ENCODE assay signal across 16 cellular contexts in genomic region chr3:14689247-14689980, GRCh38. TPM values are rescaled to one million over a fixed set of nuclear protein-coding genes. Genes with fewer than 3 reads are reported as not detected.
DNase-seq lines count a peak whose midpoint lies in the region; ATAC-seq lines count a peak whose summit lies in the region.
"Had no signal": no experiment of that assay in that cellular context is flagged by ENCODE, and none has a peak within 500 bp of the region (broad histone marks: within the 10 kb centered on the region; RNA-seq: fewer than 3 reads in every experiment).

No MANE protein-coding gene starts in this region.

- no peak overlapping the region for H3K4me3 ChIP-seq in H7 (ENCODE audit: insufficient read depth, low read depth, low read length)
- H3K4me3 ChIP-seq: dorsolateral prefrontal cortex, neural progenitor cell had no signal

- H3K9me3 Mint-ChIP-seq in stimulated activated naive B cell treated with anti-CD40 and anti-IgM and Interleukin-4, amounts not matched to agents 10 μg/mL and 1 μg/mL and 100 μg/mL, for 72 hours = peaks cover 7 to 10% of the 10 kb centered on the region in 2 donors
- H3K9me3 Mint-ChIP-seq: CD8-positive, alpha-beta T cell; T-helper 1 cell treated with Interleukin-12 subunit alpha and Interleukin-12 subunit beta and Interleukin-4 antibody, amounts not matched to agents 30 μg/mL and 1 μg/mL, for 36 hours had no signal

- no peaks in the 10 kb centered on the region for H3K27me3 Mint-ChIP-seq in stimulated activated naive B cell treated with anti-CD40 and anti-IgM and Interleukin-4, amounts not matched to agents 10 μg/mL and 1 μg/mL and 100 μg/mL, for 72 hours

- peak overlapping the region; percentile 44 to 46 for H3K4me3 Mint-ChIP-seq in stimulated activated naive B cell treated with anti-CD40 and anti-IgM and Interleukin-4, amounts not matched to agents 10 μg/mL and 1 μg/mL and 100 μg/mL, for 72 hours
- H3K4me3 Mint-ChIP-seq: CD8-positive, alpha-beta T cell; neural progenitor cell; T-helper 1 cell treated with Interleukin-12 subunit alpha and Interleukin-12 subunit beta and Interleukin-4 antibody, amounts not matched to agents 30 μg/mL and 1 μg/mL, for 36 hours had no signal

- DNase-seq in MV-4-11 (lab: John Stamatoyannopoulos, UW) (peak; percentile 59), NCI-H1105 (lab: John Stamatoyannopoulos, UW) (no peak), G401 (ENCODE audit: low spot score) (no peak), H7 (no peak)
- DNase-seq in stimulated activated naive B cell treated with anti-CD40 and anti-IgM and Interleukin-4, amounts not matched to agents 10 μg/mL and 1 μg/mL and 100 μg/mL, for 72 hours = no peak
- DNase-seq: activated CD4-positive, alpha-beta T cell treated with anti-CD3 and anti-CD28 coated beads, Interleukin-2, amount 50 U/mL, for 4 hours; activated effector memory CD4-positive, alpha-beta T cell treated with Interleukin-2 at 50 U/mL for 16 hours; CD8-positive, alpha-beta T cell; dorsolateral prefrontal cortex; PC-3 had no signal

- ATAC-seq in GM18861 (IDR thresholded peaks at IDR 0.05; ENCODE audit: unreplicated experiment) (peak; percentile 39), HG02678 (IDR thresholded peaks at IDR 0.05; ENCODE audit: unreplicated experiment) (peak; percentile 41)
- ATAC-seq in stimulated activated naive B cell treated with anti-CD40 and anti-IgM and Interleukin-4, amounts not matched to agents 10 μg/mL and 1 μg/mL and 100 μg/mL, for 72 hours (replicated peaks) = peak; percentile 37 to 41
- ATAC-seq: CD8-positive, alpha-beta T cell; PC-3 had no signal

- H3K36me3 Mint-ChIP-seq in stimulated activated naive B cell treated with anti-CD40 and anti-IgM and Interleukin-4, amounts not matched to agents 10 μg/mL and 1 μg/mL and 100 μg/mL, for 72 hours = peaks cover 9 to 22% of the 10 kb centered on the region in 2 donors
- H3K36me3 Mint-ChIP-seq: CD8-positive, alpha-beta T cell; neural progenitor cell had no signal

- no peaks in the 10 kb centered on the region for H3K27me3 ChIP-seq in H7 (ENCODE audit: control insufficient read depth, insufficient read depth, low read length)
- H3K27me3 ChIP-seq: dorsolateral prefrontal cortex had no signal

- peak overlapping the region; percentile 72 for H3K27ac Mint-ChIP-seq in stimulated activated naive B cell treated with anti-CD40 and anti-IgM and Interleukin-4, amounts not matched to agents 10 μg/mL and 1 μg/mL and 100 μg/mL, for 72 hours
- H3K27ac Mint-ChIP-seq: CD8-positive, alpha-beta T cell; neural progenitor cell; T-helper 1 cell treated with Interleukin-12 subunit alpha and Interleukin-12 subunit beta and Interleukin-4 antibody, amounts not matched to agents 30 μg/mL and 1 μg/mL, for 36 hours had no signal

- no peaks in the 10 kb centered on the region for H3K36me3 ChIP-seq in H7 (replicated peaks; ENCODE audit: control insufficient read depth, insufficient read depth, low read length)
- H3K36me3 ChIP-seq: neural progenitor cell had no signal

- peaks cover 39 to 61% of the 10 kb centered on the region in 2 donors for H3K4me1 Mint-ChIP-seq in stimulated activated naive B cell treated with anti-CD40 and anti-IgM and Interleukin-4, amounts not matched to agents 10 μg/mL and 1 μg/mL and 100 μg/mL, for 72 hours
- H3K4me1 Mint-ChIP-seq: neural progenitor cell had no signal

- in situ Hi-C loops in G401 (cut with HindIII; ENCODE audit: low sequenced_read_pairs) = no loop called here

RNA-seq across cellular contexts. Expression of gene C3orf20, which starts 14.5 kb away (rescaled TPM):
- not detected in 2 replicates for total RNA-seq in G401 (2014; rRNA removed; shearing (Covaris generic))
- 0.04 and 0.07 TPM in 2 replicates for total RNA-seq in H7 (2014; rRNA removed; shearing (Covaris generic))
- total RNA-seq: fibroblast of lung, lower leg skin, PC-3 had no signal

RNA-seq across cellular contexts. Expression of gene CCDC174, which starts 37.9 kb away (rescaled TPM):
- total RNA-seq in G401 (2014; rRNA removed; shearing (Covaris generic)) = 9.3 and 18.9 TPM in 2 replicates
- total RNA-seq in H7 (2014; rRNA removed; shearing (Covaris generic)) = 8.4 and 15.6 TPM in 2 replicates
